Comparison of ENCODE assay signal across 19 cellular contexts in the genomic region with DNA sequence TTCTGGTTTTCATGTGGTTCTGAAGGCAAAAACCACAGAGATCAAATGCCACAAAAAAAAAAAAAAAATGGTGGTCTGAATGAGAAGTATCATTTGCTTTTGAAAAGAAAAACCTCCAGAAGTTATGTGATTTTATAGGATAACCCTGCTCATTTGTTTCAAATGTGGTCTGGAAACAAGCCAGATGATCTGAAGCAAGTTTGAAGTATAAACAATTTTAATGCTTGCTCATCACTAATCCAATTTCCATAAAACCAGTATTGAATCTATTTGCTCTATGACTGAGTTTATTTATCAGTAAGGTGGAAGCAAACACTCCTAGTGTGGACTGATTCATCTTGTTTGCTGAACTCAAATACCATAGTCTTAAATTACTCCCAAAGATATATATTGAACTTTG.
DNase-seq lines count a peak whose midpoint lies in the region; ATAC-seq and TF ChIP-seq lines count a peak whose summit lies in the region.
"Had no signal": no experiment of that assay in that cellular context is flagged by ENCODE, and none has a peak within 500 bp of the region (broad histone marks: within the 10 kb centered on the region; RNA-seq: fewer than 3 reads in every experiment).

No MANE protein-coding gene starts in this region.

- H3K27ac Mint-ChIP-seq in CD4-positive, alpha-beta T cell, result no peak overlapping the region
- H3K27ac Mint-ChIP-seq: activated naive CD8-positive, alpha-beta T cell treated with anti-CD3 and anti-CD28 coated beads for 36 hours; stimulated activated naive B cell treated with anti-CD40 and anti-IgM and Interleukin-4, amounts not matched to agents 10 μg/mL and 1 μg/mL and 100 μg/mL, for 72 hours had no signal

- H3K4me3 ChIP-seq in fibroblast of mammary gland (ENCODE audit: control insufficient read depth, low read depth, low read length), result no peak overlapping the region
- H3K4me3 ChIP-seq: lung, right lobe of liver had no signal

- TF ChIP-seq CTCF in fibroblast of mammary gland (conservative IDR thresholded peaks at IDR 0.05; ENCODE audit: control insufficient read depth, insufficient read depth, low read depth, low read length), result no peak
- no peak for TF ChIP-seq CTCF in CD4-positive, alpha-beta T cell (IDR thresholded peaks at IDR 0.05)

- no peak overlapping the region for H3K4me3 Mint-ChIP-seq in CD4-positive, alpha-beta T cell
- H3K4me3 Mint-ChIP-seq: activated naive CD8-positive, alpha-beta T cell treated with anti-CD3 and anti-CD28 coated beads for 36 hours; neural crest cell; stimulated activated naive B cell treated with anti-CD40 and anti-IgM and Interleukin-4, amounts not matched to agents 10 μg/mL and 1 μg/mL and 100 μg/mL, for 72 hours had no signal

- no peak overlapping the region for H3K27ac ChIP-seq in CD4-positive, alpha-beta T cell (ENCODE audit: low read depth, low read length)
- H3K27ac ChIP-seq: right lobe of liver had no signal

- no peaks in the 10 kb centered on the region for H3K36me3 Mint-ChIP-seq in CD4-positive, alpha-beta T cell (ENCODE audit: low read depth)
- H3K36me3 Mint-ChIP-seq: activated naive CD8-positive, alpha-beta T cell treated with anti-CD3 and anti-CD28 coated beads for 36 hours; stimulated activated naive B cell treated with anti-CD40 and anti-IgM and Interleukin-4, amounts not matched to agents 10 μg/mL and 1 μg/mL and 100 μg/mL, for 72 hours had no signal

- H3K27me3 ChIP-seq in CD4-positive, alpha-beta T cell (ENCODE audit: control insufficient read depth, insufficient read depth, low read length), result no peaks in the 10 kb centered on the region
- H3K27me3 ChIP-seq: right lobe of liver had no signal

- H3K27me3 Mint-ChIP-seq in CD4-positive, alpha-beta T cell, result no peaks in the 10 kb centered on the region
- H3K27me3 Mint-ChIP-seq: activated naive CD8-positive, alpha-beta T cell treated with anti-CD3 and anti-CD28 coated beads for 36 hours; stimulated activated naive B cell treated with anti-CD40 and anti-IgM and Interleukin-4, amounts not matched to agents 10 μg/mL and 1 μg/mL and 100 μg/mL, for 72 hours had no signal

- intact Hi-C loops in CD4-positive, alpha-beta T cell (cut with DNase I, micrococcal nuclease), result no loop called here
- intact Hi-C loops in Right ventricle myocardium superior (cut with DNase I), result no loop called here

- no peak for ATAC-seq in CD4-positive, alpha-beta T cell (ENCODE audit: poor library complexity)
- no peak for ATAC-seq in GM21360 (IDR thresholded peaks at IDR 0.05; ENCODE audit: unreplicated experiment)
- ATAC-seq in Right ventricle myocardium superior (ENCODE audit: poor library complexity), result no peak
- ATAC-seq: esophagus mucosa; stimulated activated naive B cell treated with anti-CD40 and anti-IgM and Interleukin-4, amounts not matched to agents 10 μg/mL and 1 μg/mL and 100 μg/mL, for 72 hours had no signal

- peaks cover 4% of the 10 kb centered on the region for H3K9me3 ChIP-seq in CD4-positive, alpha-beta T cell (ENCODE audit: control insufficient read depth, low read length)
- H3K9me3 ChIP-seq: Caco-2, right lobe of liver had no signal

- CTCF ChIA-PET in CD4-positive, alpha-beta T cell (lab: Charles Lee), result no interaction called here

- POLR2A ChIA-PET in CD4-positive, alpha-beta T cell (lab: Charles Lee), result no interaction called here

- DNase-seq in NCI-H510A treated with DMSO at 0.1 percent for 48 hours (lab: John Stamatoyannopoulos, UW), result peak; percentile 34
- DNase-seq in NCI-H510A (lab: John Stamatoyannopoulos, UW), result no peak
- DNase-seq in RPMI7951 (ENCODE audit: low read depth), result peak; percentile 13
- peak; percentile 56 for DNase-seq in fibroblast of mammary gland (ENCODE audit: low read depth)
- DNase-seq in CD4-positive, alpha-beta T cell, result no peak
- no peak for DNase-seq in Right ventricle myocardium superior
- DNase-seq in activated effector memory CD4-positive, alpha-beta T cell treated with anti-CD3 and anti-CD28 coated beads, Interleukin-2, amount 50 U/mL, for 16 hours, result no peak
- DNase-seq: ACHN; activated CD4-positive, alpha-beta T cell treated with anti-CD3 and anti-CD28 coated beads for 1 hour; activated naive CD8-positive, alpha-beta T cell treated with anti-CD3 and anti-CD28 coated beads for 36 hours; Caco-2; H7; NCI-H1436 treated with DMSO at 0.1 percent for 48 hours; right lobe of liver; stimulated activated naive B cell treated with anti-CD40 and anti-IgM and Interleukin-4, amounts not matched to agents 10 μg/mL and 1 μg/mL and 100 μg/mL, for 72 hours had no signal

- peaks cover 8% of the 10 kb centered on the region for H3K9me3 Mint-ChIP-seq in CD4-positive, alpha-beta T cell

- no peaks in the 10 kb centered on the region for H3K4me1 Mint-ChIP-seq in CD4-positive, alpha-beta T cell (ENCODE audit: low read depth)
- H3K4me1 Mint-ChIP-seq: activated naive CD8-positive, alpha-beta T cell treated with anti-CD3 and anti-CD28 coated beads for 36 hours; stimulated activated naive B cell treated with anti-CD40 and anti-IgM and Interleukin-4, amounts not matched to agents 10 μg/mL and 1 μg/mL and 100 μg/mL, for 72 hours had no signal

Comparison
In these comparisons a context has a peak if more than half of its experiments do, and no peak if none do; other contexts are left out.
1. DNase-seq: peak in NCI-H510A treated with DMSO at 0.1 percent for 48 hours (single experiment), RPMI7951 (single experiment) and fibroblast of mammary gland (single experiment); none in NCI-H510A (single experiment), CD4-positive, alpha-beta T cell (0 of 10), Right ventricle myocardium superior (single experiment) and activated effector memory CD4-positive, alpha-beta T cell treated with anti-CD3 and anti-CD28 coated beads, Interleukin-2, amount 50 U/mL, for 16 hours (single experiment).